ENCODE assay signal across 1 cellular context in genomic region chr12:64610092-64610659, GRCh38.
A peak's percentile ranks its signal among the peaks of the same experiment; 100 is the strongest.
TF ChIP-seq lines count a peak whose summit lies in the region.

TSS of gene RASSF3 (plus strand) at chr12:64610495. CDS start at chr12:64610633, 138 bp downstream.

TF ChIP-seq in HepG2, 621 proteins besides CTCF, POLR2A, EP300 and RAD21 (continued from another document and continues in another):
- TF ChIP-seq ZHX1 (CRISPR knock-in tag; IDR thresholded peaks at IDR 0.05; ENCODE audit: low read depth) (no peak), ZBTB43 (CRISPR knock-in tag; conservative IDR thresholded peaks at IDR 0.05) (0 out of 2 replicates have a peak, but pooled peaks have one; percentile 7), ELF3 (CRISPR knock-in tag; IDR thresholded peaks at IDR 0.05) (peak; percentile 80), ZMYM4 (CRISPR knock-in tag; IDR thresholded peaks at IDR 0.05) (peak; percentile 17; the same call in 1 of the 2 replicates), ZNF563 (CRISPR knock-in tag; IDR thresholded peaks at IDR 0.05) (peak; percentile 24; the same call in 1 of the 2 replicates), GABPA (IDR thresholded peaks at IDR 0.05; ENCODE audit: low read depth, low read length) (peak; percentile 51), GABPA (CRISPR knock-in tag; IDR thresholded peaks at IDR 0.05; ENCODE audit: low read depth) (peak; percentile 74), HOXA7 (CRISPR knock-in tag; IDR thresholded peaks at IDR 0.05) (no peak), ZNF318 (CRISPR knock-in tag; IDR thresholded peaks at IDR 0.05) (no peak), ZNF546 (CRISPR knock-in tag; conservative IDR thresholded peaks at IDR 0.05) (0 out of 2 replicates have a peak, but pooled peaks have one; percentile 40), NFKB2 (CRISPR knock-in tag; IDR thresholded peaks at IDR 0.05; ENCODE audit: borderline replicate concordance) (peak; percentile 19; the same call in 1 of the 2 replicates), ZNF296 (CRISPR knock-in tag; conservative IDR thresholded peaks at IDR 0.05) (no peak), ZNF142 (CRISPR knock-in tag; IDR thresholded peaks at IDR 0.05) (0 out of 2 replicates have a peak, but pooled peaks have one; percentile 3), KAT7 (CRISPR knock-in tag; IDR thresholded peaks at IDR 0.05; ENCODE audit: borderline replicate concordance) (no peak), FOXK1 (CRISPR knock-in tag; IDR thresholded peaks at IDR 0.05; ENCODE audit: borderline replicate concordance, low read depth) (0 out of 2 replicates have a peak, but pooled peaks have one; percentile 31), TFDP1 (CRISPR knock-in tag; IDR thresholded peaks at IDR 0.05; ENCODE audit: borderline replicate concordance) (peak; percentile 56; the same call in 1 of the 2 replicates), TEAD3 (CRISPR knock-in tag; optimal IDR thresholded peaks at IDR 0.05; ENCODE audit: borderline replicate concordance) (peak; percentile 8), ZBTB7B (CRISPR knock-in tag; IDR thresholded peaks at IDR 0.05) (peak; percentile 43; the same call in 1 of the 2 replicates), ZMYM3 (CRISPR knock-in tag; IDR thresholded peaks at IDR 0.05) (0 out of 2 replicates have a peak, but pooled peaks have one; percentile 29), GATAD1 (CRISPR knock-in tag; IDR thresholded peaks at IDR 0.05) (0 out of 2 replicates have a peak, but pooled peaks have one; percentile 29), REL (CRISPR knock-in tag; conservative IDR thresholded peaks at IDR 0.05) (peak; percentile 81; the same call in 1 of the 2 replicates), NCOA1 (CRISPR knock-in tag; IDR thresholded peaks at IDR 0.05) (no peak), ZFY (CRISPR knock-in tag; IDR thresholded peaks at IDR 0.05) (no peak), DR1 (CRISPR knock-in tag; IDR thresholded peaks at IDR 0.05) (no peak), NONO (IDR thresholded peaks at IDR 0.05) (no peak), NONO (CRISPR knock-in tag; conservative IDR thresholded peaks at IDR 0.05) (peak; percentile 66; the same call in 1 of the 2 replicates), HDAC2 (CRISPR knock-in tag; IDR thresholded peaks at IDR 0.05) (0 out of 2 replicates have a peak, but pooled peaks have one; percentile 49), ZNF777 (CRISPR knock-in tag; IDR thresholded peaks at IDR 0.05) (peak; percentile 67), ZNF639 (CRISPR knock-in tag; conservative IDR thresholded peaks at IDR 0.05) (peak; percentile 51; the same call in 1 of the 2 replicates), ZKSCAN5 (CRISPR knock-in tag; IDR thresholded peaks at IDR 0.05) (no peak), TOPORS (CRISPR knock-in tag; IDR thresholded peaks at IDR 0.05) (0 out of 2 replicates have a peak, but pooled peaks have one; percentile 34), MXD4 (CRISPR knock-in tag; IDR thresholded peaks at IDR 0.05) (no peak; the same call in 1 of the 2 replicates), ZNF292 (CRISPR knock-in tag; IDR thresholded peaks at IDR 0.05; ENCODE audit: borderline replicate concordance, low read depth) (peak; percentile 68; the same call in 1 of the 2 replicates), ZNF776 (CRISPR knock-in tag; IDR thresholded peaks at IDR 0.05) (no peak; the same call in 1 of the 2 replicates), ELF4 (CRISPR knock-in tag; IDR thresholded peaks at IDR 0.05; ENCODE audit: borderline replicate concordance) (peak; percentile 70; the same call in 1 of the 2 replicates), ZBTB7A (CRISPR knock-in tag; IDR thresholded peaks at IDR 0.05) (peak; percentile 72; the same call in 1 of the 2 replicates), FOXK2 (IDR thresholded peaks at IDR 0.05) (no peak), SRSF1 (optimal IDR thresholded peaks at IDR 0.05; ENCODE audit: low read depth, low read length) (peak; percentile 80), ZNF510 (CRISPR knock-in tag; IDR thresholded peaks at IDR 0.05; ENCODE audit: low read depth) (0 out of 2 replicates have a peak, but pooled peaks have one; percentile 57), ZNF430 (CRISPR knock-in tag; IDR thresholded peaks at IDR 0.05) (0 out of 2 replicates have a peak, but pooled peaks have one; percentile 26), FOXO1 (CRISPR knock-in tag; IDR thresholded peaks at IDR 0.05) (0 out of 2 replicates have a peak, but pooled peaks have one; percentile 8), HOXA3 (CRISPR knock-in tag; IDR thresholded peaks at IDR 0.05) (no peak; the same call in 1 of the 2 replicates), ZNF792 (CRISPR knock-in tag; IDR thresholded peaks at IDR 0.05) (peak; percentile 57), CAMTA2 (CRISPR knock-in tag; IDR thresholded peaks at IDR 0.05; ENCODE audit: borderline replicate concordance) (no peak)
